ENCODE assay signal across 12 cellular contexts in genomic region chr5:83567741-83568530, GRCh38.
DNase-seq lines count a peak whose midpoint lies in the region; ATAC-seq and TF ChIP-seq lines count a peak whose summit lies in the region.
"Had no signal": no experiment of that assay in that cellular context is flagged by ENCODE, and none has a peak within 500 bp of the region (broad histone marks: within the 10 kb centered on the region; RNA-seq: fewer than 3 reads in every experiment).

No MANE protein-coding gene starts in this region.

- ATAC-seq in left cardiac atrium (peak; percentile 56 to 79), HG02678 (IDR thresholded peaks at IDR 0.05; ENCODE audit: unreplicated experiment) (no peak), HG03469 (IDR thresholded peaks at IDR 0.05; ENCODE audit: unreplicated experiment) (no peak), HG03457 (IDR thresholded peaks at IDR 0.05; ENCODE audit: unreplicated experiment) (no peak)
- ATAC-seq: esophagus mucosa had no signal

- no peak for TF ChIP-seq CTCF in fibroblast of the aortic adventitia (IDR thresholded peaks at IDR 0.05; ENCODE audit: insufficient read depth, low read length)
- TF ChIP-seq CTCF in tibial artery (IDR thresholded peaks at IDR 0.05) = no peak

- no peaks in the 10 kb centered on the region for H3K9me3 ChIP-seq in tibial artery

- peak overlapping the region; percentile 23 for H3K4me3 ChIP-seq in fibroblast of the aortic adventitia (ENCODE audit: low read depth, low read length)
- H3K4me3 ChIP-seq in tibial artery = no peak overlapping the region

- no peaks in the 10 kb centered on the region for H3K27me3 ChIP-seq in tibial artery

- intact Hi-C loops in left cardiac atrium (cut with DNase I) = loop anchor here in 1 of 2 donors (10.0 kb wide), 1 partner anchor 933 kb away; no protein-coding TSS in a partner anchor
- intact Hi-C loops in cardiac septum (cut with DNase I) = loop anchor here (10.0 kb wide), 1 partner anchor 1253 kb away; no protein-coding TSS in a partner anchor
- intact Hi-C loops in tibial artery (cut with DNase I; ENCODE audit: low total_unique reads) = loop anchor here (5.0 to 10.0 kb wide), 3 partner anchors 926 to 1261 kb away; no protein-coding TSS in a partner anchor

- peaks cover 0 to 50% (median 11%) of the 10 kb centered on the region in 4 donors for H3K4me1 ChIP-seq in tibial artery

- H3K36me3 ChIP-seq in tibial artery = no peaks in the 10 kb centered on the region

- peak overlapping the region; percentile 25 to 47 for H3K27ac ChIP-seq in tibial artery

- DNase-seq in left cardiac atrium (no peak), cardiac septum (ENCODE audit: low spot score) (no peak), SW480 (ENCODE audit: low spot score) (peak; percentile 25), fibroblast of the aortic adventitia (ENCODE audit: low read depth) (peak; percentile 98), tibial artery (no peak)
- DNase-seq: activated B cell treated with CpG ODN at 0.5 μM for 24 hours; activated naive CD4-positive, alpha-beta T cell treated with Interleukin-2 at 50 U/mL for 16 hours; stimulated activated CD4-positive, alpha-beta T cell treated with anti-CD3 and anti-CD28 coated beads, Interleukin-12 subunit alpha, Interleukin-12 subunit beta, amount 100 ng/mL, for 4 hours had no signal

Comparison
In these comparisons a context has a peak if more than half of its experiments do, and no peak if none do; other contexts are left out.
1. ATAC-seq: peak in left cardiac atrium (2 of 2); none in HG02678 (single experiment), HG03469 (single experiment) and HG03457 (single experiment).
2. DNase-seq: peak in SW480 (single experiment) and fibroblast of the aortic adventitia (single experiment); none in left cardiac atrium (single experiment), cardiac septum (single experiment) and tibial artery (0 of 2).